In genomic region chr12:121128908-121129704, GRCh38 we compare ENCODE assay signal across 8 cellular contexts. TPM values are rescaled to one million over a fixed set of nuclear protein-coding genes. Genes with fewer than 3 reads are reported as not detected.
DNase-seq lines count a peak whose midpoint lies in the region; ATAC-seq and TF ChIP-seq lines count a peak whose summit lies in the region.

No MANE protein-coding gene starts in this region.

- peak overlapping the region; percentile 94 for H3K27ac Mint-ChIP-seq in activated T-helper 2 cell treated with anti-CD3 and anti-CD28 coated beads, Interferon-gamma antibody, Interleukin-2, Interleukin-4, amounts not matched to agents 10 μg/mL and 5 μg/mL and 100 μg/mL, durations not matched to agents 14 hours and 24 hours and 36 hours

- H3K36me3 Mint-ChIP-seq in activated T-helper 2 cell treated with anti-CD3 and anti-CD28 coated beads, Interferon-gamma antibody, Interleukin-2, Interleukin-4, amounts not matched to agents 10 μg/mL and 5 μg/mL and 100 μg/mL, durations not matched to agents 14 hours and 24 hours and 36 hours (ENCODE audit: low read depth) = peaks cover 3% of the 10 kb centered on the region

- H3K27me3 ChIP-seq in aorta (ENCODE audit: control insufficient read depth in 1 of 2, insufficient read depth in 2 of 2, low read length in 1 of 2) = no peaks in the 10 kb centered on the region

- no peaks in the 10 kb centered on the region for H3K4me1 ChIP-seq in aorta (ENCODE audit: control insufficient read depth in 1 of 2, insufficient read depth in 2 of 2, low read length in 2 of 2)

- ATAC-seq in HG02970 (IDR thresholded peaks at IDR 0.05; ENCODE audit: low FRiP score, unreplicated experiment) (peak; percentile 63), aorta (ENCODE audit: low FRiP score) (peak; percentile 90)

- DNase-seq in NCI-H748 (lab: John Stamatoyannopoulos, UW; ENCODE audit: unreplicated experiment) (peak; percentile 30), NCI-H748 treated with DMSO at 0.1 percent for 48 hours (lab: John Stamatoyannopoulos, UW) (no peak), globus pallidus (ENCODE audit: low spot score) (peak; percentile 100), putamen (ENCODE audit: low spot score) (peak; percentile 99), aorta (peak; percentile 88 to 93)
- DNase-seq in activated T-helper 2 cell treated with anti-CD3 and anti-CD28 coated beads, Interferon-gamma antibody, Interleukin-2, Interleukin-4, amounts not matched to agents 10 μg/mL and 5 μg/mL and 100 μg/mL, durations not matched to agents 14 hours and 24 hours and 36 hours (ENCODE audit: low spot score) = peak; percentile 83

- no peak overlapping the region for H3K4me3 ChIP-seq in aorta (ENCODE audit: low read length in 2 of 2)

- H3K9me3 Mint-ChIP-seq in activated T-helper 2 cell treated with anti-CD3 and anti-CD28 coated beads, Interferon-gamma antibody, Interleukin-2, Interleukin-4, amounts not matched to agents 10 μg/mL and 5 μg/mL and 100 μg/mL, durations not matched to agents 14 hours and 24 hours and 36 hours = peaks cover 4% of the 10 kb centered on the region

- H3K4me3 Mint-ChIP-seq in activated T-helper 2 cell treated with anti-CD3 and anti-CD28 coated beads, Interferon-gamma antibody, Interleukin-2, Interleukin-4, amounts not matched to agents 10 μg/mL and 5 μg/mL and 100 μg/mL, durations not matched to agents 14 hours and 24 hours and 36 hours (ENCODE audit: low read depth) = peak overlapping the region; percentile 46

- WGBS in aorta, 2 donors = 18 to 20% methylated on average over 11 of the region's 11 CpGs

- no peaks in the 10 kb centered on the region for H3K36me3 ChIP-seq in aorta (ENCODE audit: control insufficient read depth in 1 of 2, insufficient read depth in 2 of 2, low read length in 1 of 2)

- H3K27ac ChIP-seq in aorta (ENCODE audit: low read depth in 1 of 2, low read length in 2 of 2) = no peak overlapping the region

- H3K9me3 ChIP-seq in aorta (ENCODE audit: control insufficient read depth, low read length) = no peaks in the 10 kb centered on the region

- no peaks in the 10 kb centered on the region for H3K27me3 Mint-ChIP-seq in activated T-helper 2 cell treated with anti-CD3 and anti-CD28 coated beads, Interferon-gamma antibody, Interleukin-2, Interleukin-4, amounts not matched to agents 10 μg/mL and 5 μg/mL and 100 μg/mL, durations not matched to agents 14 hours and 24 hours and 36 hours (ENCODE audit: low read depth)

- H3K4me1 Mint-ChIP-seq in activated T-helper 2 cell treated with anti-CD3 and anti-CD28 coated beads, Interferon-gamma antibody, Interleukin-2, Interleukin-4, amounts not matched to agents 10 μg/mL and 5 μg/mL and 100 μg/mL, durations not matched to agents 14 hours and 24 hours and 36 hours (ENCODE audit: low read depth) = peaks cover 69% of the 10 kb centered on the region

- intact Hi-C loops in activated T-helper 2 cell treated with anti-CD3 and anti-CD28 coated beads, Interferon-gamma antibody, Interleukin-2, Interleukin-4, amounts not matched to agents 10 μg/mL and 5 μg/mL and 100 μg/mL, durations not matched to agents 14 hours and 24 hours and 36 hours (cut with micrococcal nuclease) = loop anchor here (1.0 kb wide), 1 partner anchor 15 kb away; no protein-coding TSS in a partner anchor
- intact Hi-C loops in aorta (cut with DNase I) = no loop called here

TF ChIP-seq in PFSK-1, 5 proteins besides CTCF, POLR2A, EP300 and RAD21:
- TF ChIP-seq SIN3A (IDR thresholded peaks at IDR 0.05; ENCODE audit: borderline replicate concordance, insufficient read depth, low read length) (no peak), TAF1 (IDR thresholded peaks at IDR 0.05; ENCODE audit: borderline replicate concordance, insufficient read depth, low read length) (peak; percentile 24; the same call in 1 of the 2 replicates), REST (IDR thresholded peaks at IDR 0.05; ENCODE audit: insufficient read depth in 1 of 2, low read depth in 2 of 2, low read length in 2 of 2) (no peak), FOXP2 (optimal IDR thresholded peaks at IDR 0.05; ENCODE audit: borderline replicate concordance, extremely low read depth, extremely low read length, insufficient read depth) (no peak), POLR2AphosphoS5 (IDR thresholded peaks at IDR 0.05; ENCODE audit: low read depth, low read length) (no peak)

RNA-seq across cellular contexts. Expression of gene P2RX7, which starts 3.6 kb away (rescaled TPM):
- polyA plus RNA-seq in PFSK-1 (2012; ENCODE audit: insufficient read length, low read depth) = 0.29 TPM
- 6.5 and 6.6 TPM in 2 replicates for total RNA-seq in activated T-helper 2 cell treated with anti-CD3 and anti-CD28 coated beads, Interferon-gamma antibody, Interleukin-2, Interleukin-4, amounts not matched to agents 10 μg/mL and 5 μg/mL and 100 μg/mL, durations not matched to agents 14 hours and 24 hours and 36 hours
- 10 to 100 TPM in 1 of 2 donors, 1 to 10 TPM in 1; 3.9 to 12.8 TPM for total RNA-seq in aorta
- 1 to 10 TPM; 2.1 to 4.4 TPM for polyA plus RNA-seq in aorta
